ENCODE assay signal across 1 cellular context in genomic region chr12:98503343-98503592, GRCh38.
TF ChIP-seq lines count a peak whose summit lies in the region.

No MANE protein-coding gene starts in this region.

TF ChIP-seq in HepG2, 621 proteins besides CTCF, POLR2A, EP300 and RAD21 (continued from another document):
- no peak for TF ChIP-seq PRDM10 (CRISPR knock-in tag; IDR thresholded peaks at IDR 0.05; ENCODE audit: low read depth)
- no peak for TF ChIP-seq ATF3 (CRISPR knock-in tag; IDR thresholded peaks at IDR 0.05)
- TF ChIP-seq ZNF143 (CRISPR knock-in tag; IDR thresholded peaks at IDR 0.05), result no peak; the same call in 1 of the 2 replicates
- no peak for TF ChIP-seq U2AF2 (IDR thresholded peaks at IDR 0.05; ENCODE audit: low read depth, low read length)
- no peak for TF ChIP-seq SMARCE1 (IDR thresholded peaks at IDR 0.05; ENCODE audit: borderline replicate concordance)
- no peak for TF ChIP-seq MEIS1 (CRISPR knock-in tag; IDR thresholded peaks at IDR 0.05; ENCODE audit: borderline replicate concordance)
- 0 out of 2 replicates have a peak, but pooled peaks have one; percentile 8 for TF ChIP-seq HNF4G (IDR thresholded peaks at IDR 0.05; ENCODE audit: borderline replicate concordance, low read depth, low read length)
- TF ChIP-seq HNF4G (CRISPR knock-in tag; IDR thresholded peaks at IDR 0.05; ENCODE audit: borderline replicate concordance, low read depth), result no peak
- TF ChIP-seq ZNF326 (CRISPR knock-in tag; IDR thresholded peaks at IDR 0.05; ENCODE audit: borderline replicate concordance), result no peak
- no peak for TF ChIP-seq SIX1 (CRISPR knock-in tag; IDR thresholded peaks at IDR 0.05; ENCODE audit: borderline replicate concordance)
- no peak for TF ChIP-seq SOX5 (CRISPR knock-in tag; IDR thresholded peaks at IDR 0.05; ENCODE audit: borderline replicate concordance)
- TF ChIP-seq CERS6 (CRISPR knock-in tag; IDR thresholded peaks at IDR 0.05), result no peak
- peak; percentile 60; the same call in 1 of the 2 replicates for TF ChIP-seq SAP130 (CRISPR knock-in tag; IDR thresholded peaks at IDR 0.05; ENCODE audit: low read depth)
- no peak for TF ChIP-seq RFX1 (IDR thresholded peaks at IDR 0.05)
- 0 out of 2 replicates have a peak, but pooled peaks have one; percentile 44 for TF ChIP-seq ZNF513 (CRISPR knock-in tag; conservative IDR thresholded peaks at IDR 0.05)
- TF ChIP-seq ATF6 (CRISPR knock-in tag; conservative IDR thresholded peaks at IDR 0.05), result no peak
